ENCODE assay signal across 8 cellular contexts in the genomic region with DNA sequence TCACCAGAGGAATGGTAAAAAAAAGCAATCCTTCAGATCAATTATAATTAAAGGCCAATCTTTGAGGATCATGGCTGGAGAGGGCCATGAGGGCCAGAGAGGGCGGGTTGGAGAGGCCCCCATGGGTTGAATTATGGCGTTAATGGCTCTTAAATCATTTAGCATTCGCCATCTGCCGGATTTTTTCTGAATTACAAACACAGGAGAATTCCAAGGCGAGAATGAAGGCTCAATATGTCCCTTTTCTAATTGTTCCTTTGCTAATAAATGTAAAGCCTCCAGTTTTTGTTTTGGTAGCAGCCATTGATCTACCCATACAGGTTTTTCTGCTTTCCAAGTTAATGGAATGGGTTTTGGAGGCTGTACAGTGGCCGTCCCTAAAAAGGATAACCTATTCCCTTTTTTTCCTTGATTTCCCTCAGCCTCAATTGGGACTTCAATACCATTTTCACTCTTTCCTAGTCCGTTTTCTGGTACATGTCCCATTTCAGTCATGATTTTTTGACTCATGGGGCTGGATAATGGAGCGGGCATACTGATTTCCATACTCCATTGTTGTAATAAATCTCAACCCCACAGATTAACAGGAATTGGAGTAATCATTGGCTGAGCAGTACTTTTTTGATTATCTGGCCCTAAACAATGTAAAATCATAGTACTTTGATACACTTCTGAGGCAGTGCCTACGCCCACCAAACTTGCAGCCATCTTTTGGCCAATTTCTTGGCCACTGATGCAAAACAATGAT. TPM values are rescaled to one million over a fixed set of nuclear protein-coding genes. Genes with fewer than 3 reads are reported as not detected.
DNase-seq lines count a peak whose midpoint lies in the region; ATAC-seq and TF ChIP-seq lines count a peak whose summit lies in the region.

No MANE protein-coding gene starts in this region.

- H3K36me3 Mint-ChIP-seq in activated naive CD4-positive, alpha-beta T cell treated with anti-CD3 and anti-CD28 coated beads, Interleukin-2, amount 10 ng/mL, durations not matched to agents 7 days and 5 days, result no peaks in the 10 kb centered on the region

- H3K4me3 ChIP-seq in heart right ventricle (no peak overlapping the region), fibroblast of pulmonary artery (replicated peaks; ENCODE audit: low read depth, low read length) (no peak overlapping the region), uterus (no peak overlapping the region)

- H3K4me1 Mint-ChIP-seq in activated naive CD4-positive, alpha-beta T cell treated with anti-CD3 and anti-CD28 coated beads, Interleukin-2, amount 10 ng/mL, durations not matched to agents 7 days and 5 days, result peaks cover 17% of the 10 kb centered on the region

- DNase-seq in heart right ventricle, result no peak
- no peak for DNase-seq in left cardiac atrium
- peak; percentile 87 for DNase-seq in OCI-M1 (lab: John Stamatoyannopoulos, UW)
- DNase-seq in fibroblast of pulmonary artery (ENCODE audit: low read depth), result no peak
- DNase-seq in uterus, result no peak
- DNase-seq in stimulated activated naive CD4-positive, alpha-beta T cell (lab: John Stamatoyannopoulos, UW), result no peak
- DNase-seq in activated naive CD4-positive, alpha-beta T cell treated with anti-CD3 and anti-CD28 coated beads, Interleukin-2, amount 10 ng/mL, durations not matched to agents 7 days and 5 days, result no peak

- ATAC-seq in heart right ventricle (no peak), left cardiac atrium (no peak), HG02973 (IDR thresholded peaks at IDR 0.05; ENCODE audit: unreplicated experiment) (no peak)

- H3K27me3 ChIP-seq in heart right ventricle, result no peaks in the 10 kb centered on the region
- no peaks in the 10 kb centered on the region for H3K27me3 ChIP-seq in uterus

- peaks cover 27% of the 10 kb centered on the region for H3K27me3 Mint-ChIP-seq in activated naive CD4-positive, alpha-beta T cell treated with anti-CD3 and anti-CD28 coated beads, Interleukin-2, amount 10 ng/mL, durations not matched to agents 7 days and 5 days

- H3K9me3 ChIP-seq in heart right ventricle (no peaks in the 10 kb centered on the region), uterus (no peaks in the 10 kb centered on the region)

- CTCF ChIA-PET in activated naive CD4-positive, alpha-beta T cell treated with anti-CD3 and anti-CD28 coated beads, Interleukin-2, amount 10 ng/mL, durations not matched to agents 7 days and 5 days (lab: Charles Lee), result interaction anchor here (1.1 kb wide), 1 partner anchor 16 kb away, joined by 3 read pairs; no protein-coding TSS in a partner anchor

- WGBS in heart right ventricle, 2 donors, result 58 to 59% methylated on average over 9 of the region's 9 CpGs

- H3K27ac Mint-ChIP-seq in activated naive CD4-positive, alpha-beta T cell treated with anti-CD3 and anti-CD28 coated beads, Interleukin-2, amount 10 ng/mL, durations not matched to agents 7 days and 5 days, result no peak overlapping the region

- intact Hi-C loops in heart right ventricle (cut with DNase I) (loop anchor here in 3 of 10 donors (2.0 to 10.0 kb wide), 3 partner anchors 250 to 450 kb away; a partner anchor contains a TSS), left cardiac atrium (cut with DNase I) (loop anchor here in 1 of 2 donors (10.0 kb wide), 1 partner anchor 280 kb away; no protein-coding TSS in a partner anchor), uterus (cut with DNase I; ENCODE audit: low total_unique reads) (no loop called here)

- H3K4me3 Mint-ChIP-seq in activated naive CD4-positive, alpha-beta T cell treated with anti-CD3 and anti-CD28 coated beads, Interleukin-2, amount 10 ng/mL, durations not matched to agents 7 days and 5 days, result no peak overlapping the region

- no peaks in the 10 kb centered on the region for H3K9me3 Mint-ChIP-seq in activated naive CD4-positive, alpha-beta T cell treated with anti-CD3 and anti-CD28 coated beads, Interleukin-2, amount 10 ng/mL, durations not matched to agents 7 days and 5 days

- peaks cover 0 to 15% (median 3%) of the 10 kb centered on the region in 9 donors for H3K4me1 ChIP-seq in heart right ventricle
- no peaks in the 10 kb centered on the region for H3K4me1 ChIP-seq in uterus

- TF ChIP-seq POLR2A in uterus (IDR thresholded peaks at IDR 0.05), result no peak

- H3K36me3 ChIP-seq in heart right ventricle (no peaks in the 10 kb centered on the region), uterus (no peaks in the 10 kb centered on the region)

- H3K27ac ChIP-seq in heart right ventricle, result no peak overlapping the region
- no peak overlapping the region for H3K27ac ChIP-seq in uterus

- TF ChIP-seq CTCF in heart right ventricle (IDR thresholded peaks at IDR 0.05), result peak in 8 of 9 donors; percentile 11 to 61 (median 50)
- peak; percentile 22 for TF ChIP-seq CTCF in fibroblast of pulmonary artery (IDR thresholded peaks at IDR 0.05; ENCODE audit: low read length, missing control alignments)
- peak; percentile 24 to 41 (median 32) for TF ChIP-seq CTCF in uterus (IDR thresholded peaks at IDR 0.05)

RNA-seq across cellular contexts. Expression of a gene that starts 6.7 kb away (rescaled TPM):
- total RNA-seq in heart right ventricle (10 to 100 TPM; 48.1 to 83.4 (median 61.8) TPM), left cardiac atrium (10 to 100 TPM; 81.1 to 85.7 TPM), uterus (10 to 100 TPM in 3 of 4 donors, 1 to 10 TPM in 1; 3.5 to 48.9 (median 32.0) TPM)
- polyA plus RNA-seq in heart right ventricle, result 100 to 1,000 TPM in 1 of 2 donors, 10 to 100 TPM in 1; 95.6 to 107 TPM

RNA-seq across cellular contexts. Expression of a gene that starts 11.7 kb away (rescaled TPM):
- total RNA-seq in heart right ventricle (1 to 10 TPM in 6 of 10 donors, under 1 TPM in 4; 0.56 to 2.4 (median 1.1) TPM), left cardiac atrium (1 to 10 TPM; 1.1 to 1.6 TPM), uterus (1 to 10 TPM in 2 of 4 donors, not detected in 2; 2.0 TPM)
- 1 to 10 TPM in 1 of 2 donors, under 1 TPM in 1; 0.49 to 9.2 TPM for polyA plus RNA-seq in heart right ventricle

RNA-seq across cellular contexts. Expression of a gene that starts 20.1 kb away (rescaled TPM):
- 10 to 100 TPM in 1 of 10 donors, 1 to 10 TPM in 1, under 1 TPM in 1, not detected in 7; 0.85 to 20.1 (median 1.3) TPM for total RNA-seq in heart right ventricle
- polyA plus RNA-seq in heart right ventricle, result 1 to 10 TPM; 1.0 to 6.1 TPM
- 1 to 10 TPM in 1 of 2 donors, under 1 TPM in 1; 0.41 to 1.1 TPM for total RNA-seq in left cardiac atrium
- not detected for total RNA-seq in uterus

RNA-seq across cellular contexts. Expression of a gene that starts 23.3 kb away (rescaled TPM):
- total RNA-seq in heart right ventricle (10 to 100 TPM; 61.6 to 91.2 (median 66.6) TPM), left cardiac atrium (10 to 100 TPM; 61.6 to 71.4 TPM), uterus (10 to 100 TPM; 28.8 to 57.9 (median 39.6) TPM)
- 10 to 100 TPM; 60.5 to 97.4 TPM for polyA plus RNA-seq in heart right ventricle

RNA-seq across cellular contexts. Expression of a gene that starts 26.4 kb away (rescaled TPM):
- not detected for total RNA-seq in heart right ventricle
- not detected for polyA plus RNA-seq in heart right ventricle
- total RNA-seq in left cardiac atrium, result not detected
- total RNA-seq in uterus, result under 1 TPM in 1 of 4 donors, not detected in 3; 0.27 TPM
